In genomic region chr6:9224539-9224938, GRCh38 we compare ENCODE assay signal across 14 cellular contexts.
"Had no signal": no experiment of that assay in that cellular context is flagged by ENCODE, and none has a peak within 500 bp of the region (broad histone marks: within the 10 kb centered on the region; RNA-seq: fewer than 3 reads in every experiment).

No MANE protein-coding gene starts in this region.

- H3K9ac ChIP-seq: parathyroid adenoma had no signal

- H2AFZ ChIP-seq: parathyroid adenoma had no signal

- H3K27ac ChIP-seq: parathyroid adenoma, vagina had no signal

- H3K9me3 ChIP-seq: vagina had no signal

- H3K4me3 ChIP-seq: lung, vagina had no signal

- H3K79me2 ChIP-seq: parathyroid adenoma had no signal

- H3K4me1 ChIP-seq: parathyroid adenoma had no signal

- ATAC-seq: activated CD8-positive, alpha-beta memory T cell treated with anti-CD3 and anti-CD28 coated beads, Interleukin-2, amount 10 ng/mL, durations not matched to agents 7 days and 5 days; left colon; naive thymus-derived CD4-positive, alpha-beta T cell; stimulated activated naive CD8-positive, alpha-beta T cell treated with anti-CD3 and anti-CD28 coated beads, Interleukin-15, amount 100 ng/mL, for 72 hours had no signal

- H3K27me3 ChIP-seq: vagina had no signal

- H3K36me3 ChIP-seq: vagina had no signal

- DNase-seq: activated CD4-positive, alpha-beta T cell treated with anti-CD3 and anti-CD28 coated beads, Interleukin-2, amount 50 U/mL, for 48 hours; activated CD4-positive, CD25-positive, alpha-beta regulatory T cell treated with anti-CD3 and anti-CD28 coated beads, Interleukin-2, amount 50 U/mL, for 72 hours; activated CD8-positive, alpha-beta memory T cell treated with anti-CD3 and anti-CD28 coated beads, Interleukin-2, amount 10 ng/mL, durations not matched to agents 7 days and 5 days; activated effector memory CD4-positive, alpha-beta T cell treated with Interleukin-2 at 50 U/mL for 16 hours; activated T-cell treated with anti-CD3 and anti-CD28 coated beads, Interleukin-2, amount 50 U/mL, for 24 hours; hypothalamus; left colon; naive thymus-derived CD4-positive, alpha-beta T cell; retina; stimulated activated CD4-positive, alpha-beta T cell treated with anti-CD3 and anti-CD28 coated beads, Interleukin-4, amount 100 ng/mL, for 4 hours; stimulated activated naive CD8-positive, alpha-beta T cell treated with anti-CD3 and anti-CD28 coated beads, Interleukin-15, amount 100 ng/mL, for 72 hours had no signal
